Comparison of ENCODE assay signal across 9 cellular contexts in genomic region chr7:29884399-29885272, GRCh38.
DNase-seq lines count a peak whose midpoint lies in the region; TF ChIP-seq lines count a peak whose summit lies in the region.
"Had no signal": no experiment of that assay in that cellular context is flagged by ENCODE, and none has a peak within 500 bp of the region (broad histone marks: within the 10 kb centered on the region; RNA-seq: fewer than 3 reads in every experiment).

No MANE protein-coding gene starts in this region.

- H3K4me1 Mint-ChIP-seq in activated naive CD4-positive, alpha-beta T cell treated with anti-CD3 and anti-CD28 coated beads, Interleukin-2, amount 50 U/mL, for 24 hours: peaks cover 19% of the 10 kb centered on the region
- peaks cover 0 to 8% (median 4%) of the 10 kb centered on the region in 4 donors for H3K4me1 Mint-ChIP-seq in CD4-positive, alpha-beta memory T cell
- H3K4me1 Mint-ChIP-seq: activated CD8-positive, alpha-beta memory T cell treated with anti-CD3 and anti-CD28 coated beads, Interleukin-2, amount 10 ng/mL, durations not matched to agents 7 days and 5 days had no signal

- no peaks in the 10 kb centered on the region for H3K36me3 Mint-ChIP-seq in activated naive CD4-positive, alpha-beta T cell treated with anti-CD3 and anti-CD28 coated beads, Interleukin-2, amount 50 U/mL, for 24 hours
- H3K36me3 Mint-ChIP-seq in CD4-positive, alpha-beta memory T cell: no peaks in the 10 kb centered on the region
- H3K36me3 Mint-ChIP-seq: activated CD8-positive, alpha-beta memory T cell treated with anti-CD3 and anti-CD28 coated beads, Interleukin-2, amount 10 ng/mL, durations not matched to agents 7 days and 5 days had no signal

- H3K4me3 ChIP-seq in ascending aorta (peak overlapping the region; percentile 32 to 60), urinary bladder (ENCODE audit: low read depth, low read length) (peak overlapping the region; percentile 36)
- no peak overlapping the region for H3K4me3 ChIP-seq in CD4-positive, alpha-beta memory T cell (ENCODE audit: low read length in 2 of 2)

- H3K36me3 ChIP-seq in ascending aorta (no peaks in the 10 kb centered on the region), urinary bladder (ENCODE audit: insufficient read depth) (no peaks in the 10 kb centered on the region)
- no peaks in the 10 kb centered on the region for H3K36me3 ChIP-seq in CD4-positive, alpha-beta memory T cell (ENCODE audit: insufficient read depth, low read length)

- H3K4me3 Mint-ChIP-seq in activated naive CD4-positive, alpha-beta T cell treated with anti-CD3 and anti-CD28 coated beads, Interleukin-2, amount 50 U/mL, for 24 hours: peak overlapping the region; percentile 42
- peak overlapping the region in 4 of 8 donors; percentile 17 to 54 (median 40) for H3K4me3 Mint-ChIP-seq in CD4-positive, alpha-beta memory T cell
- H3K4me3 Mint-ChIP-seq: activated CD8-positive, alpha-beta memory T cell treated with anti-CD3 and anti-CD28 coated beads, Interleukin-2, amount 10 ng/mL, durations not matched to agents 7 days and 5 days had no signal

- H3K27ac ChIP-seq in ascending aorta: no peak overlapping the region
- H3K27ac ChIP-seq in urinary bladder (ENCODE audit: low read depth): no peak overlapping the region
- no peak overlapping the region for H3K27ac ChIP-seq in CD4-positive, alpha-beta memory T cell (ENCODE audit: low read depth, low read length)

- POLR2A ChIA-PET in CD4-positive, alpha-beta memory T cell (lab: Charles Lee; ENCODE audit: partially characterized antibody): no interaction called here

- no peaks in the 10 kb centered on the region for H3K9me3 ChIP-seq in ascending aorta
- no peaks in the 10 kb centered on the region for H3K9me3 ChIP-seq in CD4-positive, alpha-beta memory T cell (ENCODE audit: control insufficient read depth in 1 of 2, low read length in 2 of 2)

- WGBS in urinary bladder: 35% methylated on average over 28 of the region's 28 CpGs

- TF ChIP-seq CTCF in ascending aorta (IDR thresholded peaks at IDR 0.05): no peak

- H3K4me1 ChIP-seq in ascending aorta: no peaks in the 10 kb centered on the region
- H3K4me1 ChIP-seq in urinary bladder (ENCODE audit: insufficient read depth): no peaks in the 10 kb centered on the region
- H3K4me1 ChIP-seq in CD4-positive, alpha-beta memory T cell (ENCODE audit: insufficient read depth, low read length): no peaks in the 10 kb centered on the region

- H3K27me3 ChIP-seq in ascending aorta: no peaks in the 10 kb centered on the region
- H3K27me3 ChIP-seq in CD4-positive, alpha-beta memory T cell (ENCODE audit: insufficient read depth, low read length): no peaks in the 10 kb centered on the region

- CTCF ChIA-PET in CD4-positive, alpha-beta memory T cell (lab: Charles Lee; ENCODE audit: partially characterized antibody): interaction anchor here (1.6 kb wide), 1 partner anchor 33 kb away, joined by 3 read pairs; no protein-coding TSS in a partner anchor

- no peaks in the 10 kb centered on the region for H3K9me3 Mint-ChIP-seq in activated naive CD4-positive, alpha-beta T cell treated with anti-CD3 and anti-CD28 coated beads, Interleukin-2, amount 50 U/mL, for 24 hours
- peaks cover 0 to 2% (median 0%) of the 10 kb centered on the region in 8 donors for H3K9me3 Mint-ChIP-seq in CD4-positive, alpha-beta memory T cell

- H3K27me3 Mint-ChIP-seq in activated naive CD4-positive, alpha-beta T cell treated with anti-CD3 and anti-CD28 coated beads, Interleukin-2, amount 50 U/mL, for 24 hours: peaks cover 9% of the 10 kb centered on the region
- peaks cover 13 to 17% of the 10 kb centered on the region in 2 donors for H3K27me3 Mint-ChIP-seq in CD4-positive, alpha-beta memory T cell

- DNase-seq in activated naive CD4-positive, alpha-beta T cell treated with anti-CD3 and anti-CD28 coated beads, Interleukin-2, amount 50 U/mL, for 16 hours: no peak
- DNase-seq in ascending aorta (ENCODE audit: low spot score in 2 of 2): no peak
- DNase-seq in left kidney (ENCODE audit: low read depth, low spot score): peak; percentile 84
- no peak for DNase-seq in cerebellar nuclear complex (lab: John Stamatoyannopoulos, UW)
- no peak for DNase-seq in CD4-positive, alpha-beta memory T cell
- no peak for DNase-seq in SW 1271 (lab: John Stamatoyannopoulos, UW)
- DNase-seq: activated CD8-positive, alpha-beta memory T cell treated with anti-CD3 and anti-CD28 coated beads, Interleukin-2, amount 10 ng/mL, durations not matched to agents 7 days and 5 days had no signal

- intact Hi-C loops in ascending aorta (cut with DNase I): no loop called here
- intact Hi-C loops in CD4-positive, alpha-beta memory T cell (cut with micrococcal nuclease): no loop called here

- no peak overlapping the region for H3K27ac Mint-ChIP-seq in activated naive CD4-positive, alpha-beta T cell treated with anti-CD3 and anti-CD28 coated beads, Interleukin-2, amount 50 U/mL, for 24 hours
- no peak overlapping the region for H3K27ac Mint-ChIP-seq in CD4-positive, alpha-beta memory T cell
- H3K27ac Mint-ChIP-seq: activated CD8-positive, alpha-beta memory T cell treated with anti-CD3 and anti-CD28 coated beads, Interleukin-2, amount 10 ng/mL, durations not matched to agents 7 days and 5 days had no signal

Comparison
In these comparisons a context has a peak if more than half of its experiments do, and no peak if none do; other contexts are left out.
1. H3K4me3 ChIP-seq: peak in ascending aorta (2 of 2) and urinary bladder (single experiment); none in CD4-positive, alpha-beta memory T cell (0 of 2).